Comparison of ENCODE assay signal across 1 cellular context in genomic region chr5:71471193-71471592, GRCh38.
TF ChIP-seq lines count a peak whose summit lies in the region.

No MANE protein-coding gene starts in this region.

TF ChIP-seq in SK-N-SH, 30 proteins besides CTCF, POLR2A, EP300 and RAD21 (continued from another document):
- TF ChIP-seq REST (IDR thresholded peaks at IDR 0.05; ENCODE audit: low read depth, low read length) (no peak), ZBTB33 (IDR thresholded peaks at IDR 0.05; ENCODE audit: borderline replicate concordance, low read depth) (no peak), EZH2phosphoT487 (IDR thresholded peaks at IDR 0.05; ENCODE audit: borderline replicate concordance, low read depth) (no peak), TEAD4 (IDR thresholded peaks at IDR 0.05; ENCODE audit: borderline replicate concordance, insufficient read depth) (no peak), MEF2A (IDR thresholded peaks at IDR 0.05; ENCODE audit: borderline replicate concordance, low read depth) (no peak), USF2 (IDR thresholded peaks at IDR 0.05; ENCODE audit: borderline replicate concordance, low read depth, low read length) (no peak), USF1 (IDR thresholded peaks at IDR 0.05; ENCODE audit: borderline replicate concordance, low read depth) (no peak), CHD2 (IDR thresholded peaks at IDR 0.05; ENCODE audit: low read length, partially characterized antibody) (no peak), POLR2AphosphoS5 (IDR thresholded peaks at IDR 0.05; ENCODE audit: low read depth, low read length) (no peak), YY1 (IDR thresholded peaks at IDR 0.05; ENCODE audit: low read depth) (no peak), FOSL2 (IDR thresholded peaks at IDR 0.05; ENCODE audit: borderline replicate concordance, low read depth) (peak; percentile 55; the same call in 1 of the 2 replicates), RFX5 (IDR thresholded peaks at IDR 0.05; ENCODE audit: low read length) (no peak), FOXJ3 (CRISPR knock-in tag; IDR thresholded peaks at IDR 0.05) (no peak), GABPA (IDR thresholded peaks at IDR 0.05; ENCODE audit: low read depth) (no peak), RCOR1 (IDR thresholded peaks at IDR 0.05; ENCODE audit: low read length) (no peak), TAF1 (IDR thresholded peaks at IDR 0.05; ENCODE audit: borderline replicate concordance, low read depth, low read length) (no peak), FOXM1 (IDR thresholded peaks at IDR 0.05; ENCODE audit: low read depth) (no peak)
